In genomic region chr1:91924146-91924545, GRCh38 we compare ENCODE assay signal across 14 cellular contexts. TPM values are rescaled to one million over a fixed set of nuclear protein-coding genes. Genes with fewer than 3 reads are reported as not detected.
DNase-seq lines count a peak whose midpoint lies in the region; ATAC-seq and TF ChIP-seq lines count a peak whose summit lies in the region.
"Had no signal": no experiment of that assay in that cellular context is flagged by ENCODE, and none has a peak within 500 bp of the region (broad histone marks: within the 10 kb centered on the region; RNA-seq: fewer than 3 reads in every experiment).

No MANE protein-coding gene starts in this region.

- H3K27me3 ChIP-seq in GM23338 (ENCODE audit: insufficient read depth) (no peaks in the 10 kb centered on the region), H7 (ENCODE audit: control insufficient read depth, insufficient read depth, low read length) (no peaks in the 10 kb centered on the region)
- H3K27me3 ChIP-seq: heart right ventricle, right atrium auricular region, upper lobe of right lung had no signal

- H3K4me1 Mint-ChIP-seq in GM23338 = peaks cover 4% of the 10 kb centered on the region

- ATAC-seq in GM23338 = no peak
- ATAC-seq: upper lobe of right lung had no signal

- no peak overlapping the region for H3K4me3 ChIP-seq in GM23338
- H3K4me3 ChIP-seq in skeletal muscle cell (ENCODE audit: low read depth, low read length) = no peak overlapping the region
- H3K4me3 ChIP-seq in H7 (ENCODE audit: insufficient read depth, low read depth, low read length) = no peak overlapping the region
- H3K4me3 ChIP-seq: heart right ventricle, right atrium auricular region, upper lobe of right lung had no signal

- DNase-seq in GM23338 (ENCODE audit: low spot score) = no peak
- peak; percentile 84 for DNase-seq in SW480 (ENCODE audit: low spot score)
- peak; percentile 93 for DNase-seq in fibroblast of peridontal ligament (ENCODE audit: extremely low read depth)
- peak; percentile 41 for DNase-seq in skeletal muscle cell (ENCODE audit: low read depth)
- DNase-seq in H7 = no peak
- DNase-seq in globus pallidus (ENCODE audit: low spot score) = no peak
- no peak for DNase-seq in NCI-H446 (lab: John Stamatoyannopoulos, UW)
- DNase-seq: DMS79, heart right ventricle, NCI-H187 treated with DMSO at 0.1 percent for 48 hours, upper lobe of right lung had no signal

- no peaks in the 10 kb centered on the region for H4K20me1 ChIP-seq in GM23338 (replicated peaks; ENCODE audit: insufficient read depth)

- H3K4me2 ChIP-seq in GM23338 = no peak overlapping the region

- H3K79me2 ChIP-seq in GM23338 (replicated peaks; ENCODE audit: insufficient read depth) = no peaks in the 10 kb centered on the region

- H3K36me3 ChIP-seq in GM23338 (ENCODE audit: insufficient read depth) (no peaks in the 10 kb centered on the region), H7 (replicated peaks; ENCODE audit: control insufficient read depth, insufficient read depth, low read length) (no peaks in the 10 kb centered on the region)
- H3K36me3 ChIP-seq: heart right ventricle, right atrium auricular region, upper lobe of right lung had no signal

- no peak for TF ChIP-seq CTCF in GM23338 (conservative IDR thresholded peaks at IDR 0.05; ENCODE audit: low read depth in 2 of 2)

- no peaks in the 10 kb centered on the region; the same call in 2 of the 3 replicates for H3K9me3 Mint-ChIP-seq in GM23338
- H3K9me3 Mint-ChIP-seq: mesothelial cell of epicardium had no signal

- H2AFZ ChIP-seq in GM23338 = 0 out of 2 replicates have a peak overlapping the region, but pooled peaks have one; percentile 3

- no peaks in the 10 kb centered on the region; the same call in 1 of the 3 replicates for H3K36me3 Mint-ChIP-seq in GM23338 (ENCODE audit: low read depth)
- H3K36me3 Mint-ChIP-seq: mesothelial cell of epicardium had no signal

- no peaks in the 10 kb centered on the region for H3F3A ChIP-seq in GM23338 (replicated peaks; ENCODE audit: low read depth)

- no peaks in the 10 kb centered on the region for H3K9me2 ChIP-seq in GM23338 (ENCODE audit: insufficient read depth)

- no peak overlapping the region for H3K27ac Mint-ChIP-seq in GM23338
- H3K27ac Mint-ChIP-seq: mesothelial cell of epicardium had no signal

- H3K4me1 ChIP-seq in GM23338 (ENCODE audit: insufficient read depth) = no peaks in the 10 kb centered on the region
- H3K4me1 ChIP-seq: right atrium auricular region had no signal

- no peak overlapping the region for H3K4me3 Mint-ChIP-seq in GM23338
- H3K4me3 Mint-ChIP-seq: mesothelial cell of epicardium had no signal

- no peaks in the 10 kb centered on the region for H3K27me3 Mint-ChIP-seq in GM23338 (ENCODE audit: insufficient read depth, low read depth, poor library complexity)

- H3K27ac ChIP-seq in GM23338 (ENCODE audit: low read depth) = no peak overlapping the region
- H3K27ac ChIP-seq: right atrium auricular region, upper lobe of right lung had no signal

TF ChIP-seq in GM23338, 12 proteins besides CTCF, POLR2A, EP300 and RAD21 (continues in another document):
- TF ChIP-seq ETS1 (IDR thresholded peaks at IDR 0.05) (no peak), ZNF462 (CRISPR knock-in tag; IDR thresholded peaks at IDR 0.05) (no peak), REST (IDR thresholded peaks at IDR 0.05; ENCODE audit: unreplicated experiment) (no peak)

RNA-seq across cellular contexts. Expression of gene BRDT, which starts 25.1 kb away (rescaled TPM):
- 0.19 and 0.80 TPM in 2 replicates for total RNA-seq in GM23338 (2014; rRNA removed; shearing (Covaris generic))
- 0.12 and 0.58 TPM in 2 replicates for polyA plus RNA-seq in GM23338 (2016; fragmentation: Nextera tagmentation; extraction: Ambion mirVana)
- 0.07 and 0.31 TPM in 2 replicates for total RNA-seq in H7 (2014; rRNA removed; shearing (Covaris generic))
- total RNA-seq: chondrocyte, mesothelial cell of epicardium, right atrium auricular region, upper lobe of right lung had no signal
- polyA plus RNA-seq: heart right ventricle had no signal

RNA-seq across cellular contexts. Expression of gene TGFBR3, which starts 38.2 kb away (rescaled TPM):
- 2.1 and 2.9 TPM in 2 replicates for total RNA-seq in GM23338 (2014; rRNA removed; shearing (Covaris generic))
- polyA plus RNA-seq in GM23338 (2016; fragmentation: Nextera tagmentation; extraction: Ambion mirVana) = 1.2 and 1.7 TPM in 2 replicates
- total RNA-seq in H7 (2014; rRNA removed; shearing (Covaris generic)) = 2.3 and 2.4 TPM in 2 replicates

Comparison
In these comparisons a context has a peak if more than half of its experiments do, and no peak if none do; other contexts are left out.
1. DNase-seq: peak in SW480 (single experiment), fibroblast of peridontal ligament (single experiment) and skeletal muscle cell (single experiment); none in GM23338 (single experiment), H7 (single experiment), globus pallidus (single experiment) and NCI-H446 (0 of 2).